ENCODE assay signal across 21 cellular contexts in the genomic region with DNA sequence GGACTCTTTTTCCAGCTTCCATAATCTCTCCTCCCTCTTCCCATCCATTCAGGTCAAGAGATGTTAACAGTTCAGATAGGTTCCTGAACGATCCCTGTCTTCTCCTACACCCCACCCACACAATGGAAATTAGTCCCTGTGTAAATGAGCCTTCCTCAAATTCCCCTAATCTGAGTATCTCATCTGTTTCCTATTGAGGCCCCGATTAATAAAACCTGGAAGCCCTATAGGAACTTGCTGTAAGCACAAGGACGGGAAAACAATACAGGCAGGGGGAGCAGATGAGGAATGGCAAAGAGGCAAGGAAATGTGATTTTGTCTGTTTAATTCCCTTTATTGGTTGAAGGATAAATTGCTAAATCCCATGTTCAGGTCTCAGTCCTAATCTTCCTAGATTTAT. TPM values are rescaled to one million over a fixed set of nuclear protein-coding genes. Genes with fewer than 3 reads are reported as not detected.
A peak's percentile ranks its signal among the peaks of the same experiment; 100 is the strongest.
DNase-seq lines count a peak whose midpoint lies in the region; ATAC-seq, FAIRE-seq and TF ChIP-seq lines count a peak whose summit lies in the region.
"Had no signal": no experiment of that assay in that cellular context is flagged by ENCODE, and none has a peak within 500 bp of the region (broad histone marks: within the 10 kb centered on the region; RNA-seq: fewer than 3 reads in every experiment).

No MANE protein-coding gene starts in this region.

- H4K20me1 ChIP-seq in K562 (replicated peaks; ENCODE audit: control insufficient read depth, insufficient read depth, low read length): no peaks in the 10 kb centered on the region

- H3K9me3 ChIP-seq in HEK293 (ENCODE audit: control insufficient read depth, insufficient read depth, low read depth, low read length): no peaks in the 10 kb centered on the region
- H3K9me3 ChIP-seq in K562 (replicated peaks; ENCODE audit: control insufficient read depth, insufficient read depth, low read depth, low read length): no peaks in the 10 kb centered on the region
- H3K9me3 ChIP-seq in skeletal muscle tissue (ENCODE audit: control insufficient read depth in 3 of 3, low read length in 3 of 3): no peaks in the 10 kb centered on the region
- no peaks in the 10 kb centered on the region for H3K9me3 ChIP-seq in esophagus squamous epithelium

- H3K27ac ChIP-seq in HEK293 (ENCODE audit: extremely low read depth, low read depth, low read length) (no peak overlapping the region), K562 (ENCODE audit: extremely low read depth, low read depth, low read length) (no peak overlapping the region), skeletal muscle tissue (ENCODE audit: low read depth, low read length) (peak overlapping the region; percentile 73), esophagus squamous epithelium (no peak overlapping the region)
- H3K27ac ChIP-seq: C4-2B, KMS-11 had no signal

- no peak overlapping the region for H3K4me3 ChIP-seq in HEK293 (ENCODE audit: low read depth, low read length)
- no peak overlapping the region for H3K4me3 ChIP-seq in K562
- no peak overlapping the region for H3K4me3 ChIP-seq in skeletal muscle tissue (ENCODE audit: low read length in 3 of 3)
- no peak overlapping the region for H3K4me3 ChIP-seq in esophagus squamous epithelium

- H2AFZ ChIP-seq in K562 (ENCODE audit: low read depth, low read length): 0 out of 2 replicates have a peak overlapping the region, but pooled peaks have one; percentile 4

- H3K79me2 ChIP-seq in K562 (ENCODE audit: control insufficient read depth, insufficient read depth, low read length): no peaks in the 10 kb centered on the region

- no peaks in the 10 kb centered on the region for H3K27me3 ChIP-seq in K562 (ENCODE audit: control insufficient read depth in 2 of 2, insufficient read depth in 2 of 2, low read length in 2 of 2)
- no peaks in the 10 kb centered on the region for H3K27me3 ChIP-seq in skeletal muscle tissue (ENCODE audit: control insufficient read depth in 3 of 3, insufficient read depth in 3 of 3, low read length in 3 of 3)
- peaks cover 0 to 10% (median 0%) of the 10 kb centered on the region in 4 donors for H3K27me3 ChIP-seq in esophagus squamous epithelium

- 13% methylated on average over 3 of the region's 3 CpGs for WGBS in K562 (ENCODE audit: insufficient coverage, low coverage, missing lambda C conversion rate)
- 56 to 57% methylated on average over 3 of the region's 3 CpGs for WGBS in esophagus squamous epithelium, 2 donors

- intact Hi-C loops in K562 (cut with micrococcal nuclease) (no loop called here), esophagus squamous epithelium (cut with DNase I) (no loop called here)

- in situ Hi-C loops in K562 (cut with MboI): no loop called here

- POLR2A ChIA-PET in HEK293 (lab: Yijun Ruan, JAX): no interaction called here
- POLR2A ChIA-PET in K562 (lab: Yijun Ruan, JAX): interaction anchor here (0.6 to 1.3 kb wide), 3 partner anchors 9 to 238 kb away, joined by 3 read pairs; no protein-coding TSS in a partner anchor

- no peak overlapping the region; the same call in 1 of the 2 replicates for H3K4me2 ChIP-seq in K562 (ENCODE audit: insufficient read depth, low read length)
- H3K4me2 ChIP-seq: KMS-11 had no signal

- DNase-seq in K562 (ENCODE audit: extremely low read depth in 1 of 4, low spot score in 3 of 4) (no peak), glomerular endothelial cell (ENCODE audit: extremely low read depth, low read depth, low spot score) (peak; percentile 22), NCI-H748 treated with DMSO at 0.1 percent for 48 hours (lab: John Stamatoyannopoulos, UW) (no peak), esophagus squamous epithelium (lab: John Stamatoyannopoulos, UW) (no peak)
- DNase-seq: CD8-positive, alpha-beta memory T cell; DND-41; IMR-90; MM.1S; NCI-H2029; NCI-H526 treated with DMSO at 0.1 percent for 48 hours; PC-3 had no signal

- H3K4me1 ChIP-seq in HEK293 (ENCODE audit: control insufficient read depth, insufficient read depth, low read length) (no peaks in the 10 kb centered on the region), K562 (replicated peaks in 1 of 2; ENCODE audit: control insufficient read depth in 2 of 2, insufficient read depth in 2 of 2, low read length in 2 of 2) (no peaks in the 10 kb centered on the region; a peak in 1 of 5 replicates), skeletal muscle tissue (ENCODE audit: control insufficient read depth in 3 of 3, insufficient read depth in 3 of 3, low read length in 3 of 3) (peaks cover 21 to 31% (median 23%) of the 10 kb centered on the region in 3 donors), esophagus squamous epithelium (no peaks in the 10 kb centered on the region)

- TF ChIP-seq POLR2A in K562 (conservative IDR thresholded peaks at IDR 0.05) (no peak), esophagus squamous epithelium (IDR thresholded peaks at IDR 0.05) (no peak)

- TF ChIP-seq CTCF in HEK293 (tag by site-specific recombination; IDR thresholded peaks at IDR 0.05) (no peak), K562 (IDR thresholded peaks at IDR 0.05 in 2 of 3, conservative IDR thresholded peaks at IDR 0.05 in 1 of 3; ENCODE audit: insufficient read depth in 2 of 3, low read depth in 1 of 3, low read length in 3 of 3) (no peak), esophagus squamous epithelium (IDR thresholded peaks at IDR 0.05) (no peak)

- no peaks in the 10 kb centered on the region for H3K9me1 ChIP-seq in K562 (ENCODE audit: control insufficient read depth, insufficient read depth, low read length)

- TF ChIP-seq EP300 in K562 (IDR thresholded peaks at IDR 0.05; ENCODE audit: low read length): no peak

- CTCF ChIA-PET in HEK293 (lab: Yijun Ruan, JAX): no interaction called here
- CTCF ChIA-PET in K562 (lab: Yijun Ruan, JAX; ENCODE audit: low intra/inter-chr PET ratio): no interaction called here

- FAIRE-seq in K562 (lab: Jason Lieb, UNC): no peak
- FAIRE-seq: GM19239 had no signal

- no peaks in the 10 kb centered on the region for H3K36me3 ChIP-seq in HEK293 (ENCODE audit: control insufficient read depth in 2 of 2, insufficient read depth in 1 of 2, low read length in 2 of 2)
- H3K36me3 ChIP-seq in K562 (ENCODE audit: control insufficient read depth, insufficient read depth, low read length): no peaks in the 10 kb centered on the region
- no peaks in the 10 kb centered on the region for H3K36me3 ChIP-seq in skeletal muscle tissue (ENCODE audit: control insufficient read depth in 3 of 3, insufficient read depth in 3 of 3, low read length in 3 of 3)
- H3K36me3 ChIP-seq in esophagus squamous epithelium: no peaks in the 10 kb centered on the region

- no peak for TF ChIP-seq RAD21 in K562 (CRISPR knock-in tag; conservative IDR thresholded peaks at IDR 0.05 in 1 of 2, IDR thresholded peaks at IDR 0.05 in 1 of 2)

- ATAC-seq in K562 (no peak), HG02981 (IDR thresholded peaks at IDR 0.05; ENCODE audit: unreplicated experiment) (no peak)
- ATAC-seq: PC-3, SK-N-SH treated with all-trans-retinoic acid at 6 μM for 48 hours had no signal

- H3K9ac ChIP-seq in K562 (ENCODE audit: insufficient read depth in 1 of 2, low read depth in 2 of 2, low read length in 2 of 2) (no peak overlapping the region), skeletal muscle tissue (ENCODE audit: low read depth in 1 of 3, low read length in 3 of 3) (no peak overlapping the region)
- H3K9ac ChIP-seq: KMS-11 had no signal

- no TSS peak for BruUV-seq in K562 (replicated peaks; lab: Mats Ljungman, UMichigan)

RNA-seq across cellular contexts. Expression of a gene that starts 7.1 kb away (rescaled TPM):
- not detected in 2 replicates for total RNA-seq in K562 (2011; cell fraction: chromatin; rRNA removed; ENCODE audit: low replicate concordance)
- total RNA-seq in K562 (2011; cell fraction: nucleolus; rRNA removed): not detected in 2 replicates
- not detected in 2 replicates for total RNA-seq in K562 (2011; cell fraction: nucleoplasm; rRNA removed)
- total RNA-seq in K562 (2014; rRNA removed) (not detected in 2 replicates), K562 (2014; rRNA removed; fragmentation: Illumina TruSeq; extraction: Trizol) (not detected in 2 replicates), K562 (2015; rRNA removed; fragmentation: Illumina TruSeq; extraction: Trizol) (not detected in 2 replicates), K562 (2021) (not detected in 2 replicates), glomerular endothelial cell (19.5 and 36.8 TPM in 2 replicates), skeletal muscle tissue (96.0 TPM), esophagus squamous epithelium (1 to 10 TPM; 1.6 to 9.9 (median 2.7) TPM)
- polyA plus RNA-seq in K562 (2011; rRNA removed) (0.07 TPM in 1 of 2 replicates, not detected in the other), K562 (2014; fragmentation: Illumina TruSeq; extraction: Trizol) (not detected in 2 replicates), K562 (2014; fragmentation: Nextera tagmentation; extraction: Ambion mirVana) (under 1 TPM in 1 of 2 experiments, not detected in 1; 0.08 TPM), K562 (2014; rRNA removed) (not detected in 2 replicates)
- 0.13 TPM in 1 of 2 replicates, not detected in the other for polyA plus RNA-seq in K562 (2011; cell fraction: cytosol; rRNA removed)
- 0.13 TPM in 1 of 2 replicates, not detected in the other for polyA plus RNA-seq in K562 (2011; cell fraction: nucleus; rRNA removed)
- not detected in 2 replicates for polyA plus RNA-seq in K562 (2012)
- not detected in 2 replicates for polyA minus RNA-seq in K562 (2011; rRNA and poly(A)+ RNA removed)
- not detected in 2 replicates for polyA minus RNA-seq in K562 (2011; cell fraction: cytosol; rRNA and poly(A)+ RNA removed)
- not detected in 2 replicates for polyA minus RNA-seq in K562 (2011; cell fraction: nucleus; rRNA and poly(A)+ RNA removed)
- total RNA-seq: PC-3 had no signal

RNA-seq across cellular contexts. Expression of a gene that starts 37.9 kb away (rescaled TPM):
- not detected in 2 replicates for total RNA-seq in K562 (2011; cell fraction: chromatin; rRNA removed; ENCODE audit: low replicate concordance)
- not detected in 2 replicates for total RNA-seq in K562 (2011; cell fraction: nucleolus; rRNA removed)
- not detected in 2 replicates for total RNA-seq in K562 (2011; cell fraction: nucleoplasm; rRNA removed)
- total RNA-seq in K562 (2014; rRNA removed) (not detected in 2 replicates), K562 (2014; rRNA removed; fragmentation: Illumina TruSeq; extraction: Trizol) (not detected in 2 replicates), K562 (2015; rRNA removed; fragmentation: Illumina TruSeq; extraction: Trizol) (not detected in 2 replicates), K562 (2021) (0.11 TPM in 1 of 2 replicates, not detected in the other), glomerular endothelial cell (not detected in 2 replicates), skeletal muscle tissue (0.52 TPM), esophagus squamous epithelium (1 to 10 TPM in 1 of 4 donors, not detected in 3; 1.7 TPM)
- polyA plus RNA-seq in K562 (2011; rRNA removed) (not detected in 2 replicates), K562 (2014; fragmentation: Illumina TruSeq; extraction: Trizol) (not detected in 2 replicates), K562 (2014; fragmentation: Nextera tagmentation; extraction: Ambion mirVana) (not detected), K562 (2014; rRNA removed) (not detected in 2 replicates)
- polyA plus RNA-seq in K562 (2011; cell fraction: cytosol; rRNA removed): not detected in 2 replicates
- polyA plus RNA-seq in K562 (2011; cell fraction: nucleus; rRNA removed): not detected in 2 replicates
- not detected in 2 replicates for polyA plus RNA-seq in K562 (2012)
- not detected in 2 replicates for polyA minus RNA-seq in K562 (2011; rRNA and poly(A)+ RNA removed)
- polyA minus RNA-seq in K562 (2011; cell fraction: cytosol; rRNA and poly(A)+ RNA removed): not detected in 2 replicates
- not detected in 2 replicates for polyA minus RNA-seq in K562 (2011; cell fraction: nucleus; rRNA and poly(A)+ RNA removed)
- total RNA-seq: A673, H4, IMR-90, NCI-H460, PC-3 had no signal
- polyA plus RNA-seq: IMR-90 had no signal

RNA-seq across cellular contexts. Expression of a gene that starts 42.2 kb away (rescaled TPM):
- total RNA-seq in K562 (2011; cell fraction: chromatin; rRNA removed; ENCODE audit: low replicate concordance): 60.5 and 255 TPM in 2 replicates
- 24.2 and 38.3 TPM in 2 replicates for total RNA-seq in K562 (2011; cell fraction: nucleolus; rRNA removed)
- 89.5 and 141 TPM in 2 replicates for total RNA-seq in K562 (2011; cell fraction: nucleoplasm; rRNA removed)
- total RNA-seq in K562 (2014; rRNA removed): 35.5 and 55.5 TPM in 2 replicates
- 41.9 and 44.2 TPM in 2 replicates for total RNA-seq in K562 (2014; rRNA removed; fragmentation: Illumina TruSeq; extraction: Trizol)
- 36.7 and 37.2 TPM in 2 replicates for total RNA-seq in K562 (2015; rRNA removed; fragmentation: Illumina TruSeq; extraction: Trizol)
- total RNA-seq in K562 (2021): 38.7 and 39.3 TPM in 2 replicates
- polyA plus RNA-seq in K562 (2011; rRNA removed): 24.6 and 52.8 TPM in 2 replicates
- polyA plus RNA-seq in K562 (2011; cell fraction: cytosol; rRNA removed): 28.2 and 28.9 TPM in 2 replicates
- polyA plus RNA-seq in K562 (2011; cell fraction: nucleus; rRNA removed): 115 and 131 TPM in 2 replicates
- polyA plus RNA-seq in K562 (2012): 32.5 and 37.8 TPM in 2 replicates
- polyA plus RNA-seq in K562 (2014; fragmentation: Illumina TruSeq; extraction: Trizol): 49.3 and 53.5 TPM in 2 replicates
- polyA plus RNA-seq in K562 (2014; fragmentation: Nextera tagmentation; extraction: Ambion mirVana): 10 to 100 TPM; 15.8 to 21.3 TPM
- polyA plus RNA-seq in K562 (2014; rRNA removed): 40.8 and 42.4 TPM in 2 replicates
- 30.2 and 49.0 TPM in 2 replicates for polyA minus RNA-seq in K562 (2011; rRNA and poly(A)+ RNA removed)
- 21.8 and 24.9 TPM in 2 replicates for polyA minus RNA-seq in K562 (2011; cell fraction: cytosol; rRNA and poly(A)+ RNA removed)
- 36.6 and 52.9 TPM in 2 replicates for polyA minus RNA-seq in K562 (2011; cell fraction: nucleus; rRNA and poly(A)+ RNA removed)
- 26.2 and 33.1 TPM in 2 replicates for total RNA-seq in glomerular endothelial cell
- total RNA-seq in skeletal muscle tissue: 103 TPM
- total RNA-seq in esophagus squamous epithelium: 10 to 100 TPM; 18.9 to 56.1 (median 26.8) TPM
